ENCODE assay signal across 1 cellular context in the genomic region with DNA sequence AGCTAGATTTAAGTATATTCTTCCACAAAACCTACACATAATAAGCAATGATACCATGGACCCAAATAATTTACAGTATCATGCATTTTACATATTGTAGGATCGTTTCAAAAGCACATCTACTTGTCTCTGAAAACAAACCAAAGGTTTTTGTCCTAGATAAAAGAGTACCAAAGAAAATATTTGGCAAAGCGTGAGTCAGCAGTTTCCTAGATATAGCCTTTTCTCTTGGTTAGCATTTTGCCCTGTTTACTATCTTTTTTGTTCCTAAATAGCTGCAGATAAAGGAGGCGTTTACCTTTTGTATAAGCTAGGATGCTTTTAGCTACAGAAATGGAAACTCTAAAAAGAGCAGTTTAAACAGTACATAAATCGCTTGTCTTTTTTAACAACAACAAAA.
TF ChIP-seq lines count a peak whose summit lies in the region.

No MANE protein-coding gene starts in this region.

TF ChIP-seq in GM23338, 12 proteins besides CTCF, POLR2A, EP300 and RAD21 (continued from another document):
- TF ChIP-seq, protein P1, sequence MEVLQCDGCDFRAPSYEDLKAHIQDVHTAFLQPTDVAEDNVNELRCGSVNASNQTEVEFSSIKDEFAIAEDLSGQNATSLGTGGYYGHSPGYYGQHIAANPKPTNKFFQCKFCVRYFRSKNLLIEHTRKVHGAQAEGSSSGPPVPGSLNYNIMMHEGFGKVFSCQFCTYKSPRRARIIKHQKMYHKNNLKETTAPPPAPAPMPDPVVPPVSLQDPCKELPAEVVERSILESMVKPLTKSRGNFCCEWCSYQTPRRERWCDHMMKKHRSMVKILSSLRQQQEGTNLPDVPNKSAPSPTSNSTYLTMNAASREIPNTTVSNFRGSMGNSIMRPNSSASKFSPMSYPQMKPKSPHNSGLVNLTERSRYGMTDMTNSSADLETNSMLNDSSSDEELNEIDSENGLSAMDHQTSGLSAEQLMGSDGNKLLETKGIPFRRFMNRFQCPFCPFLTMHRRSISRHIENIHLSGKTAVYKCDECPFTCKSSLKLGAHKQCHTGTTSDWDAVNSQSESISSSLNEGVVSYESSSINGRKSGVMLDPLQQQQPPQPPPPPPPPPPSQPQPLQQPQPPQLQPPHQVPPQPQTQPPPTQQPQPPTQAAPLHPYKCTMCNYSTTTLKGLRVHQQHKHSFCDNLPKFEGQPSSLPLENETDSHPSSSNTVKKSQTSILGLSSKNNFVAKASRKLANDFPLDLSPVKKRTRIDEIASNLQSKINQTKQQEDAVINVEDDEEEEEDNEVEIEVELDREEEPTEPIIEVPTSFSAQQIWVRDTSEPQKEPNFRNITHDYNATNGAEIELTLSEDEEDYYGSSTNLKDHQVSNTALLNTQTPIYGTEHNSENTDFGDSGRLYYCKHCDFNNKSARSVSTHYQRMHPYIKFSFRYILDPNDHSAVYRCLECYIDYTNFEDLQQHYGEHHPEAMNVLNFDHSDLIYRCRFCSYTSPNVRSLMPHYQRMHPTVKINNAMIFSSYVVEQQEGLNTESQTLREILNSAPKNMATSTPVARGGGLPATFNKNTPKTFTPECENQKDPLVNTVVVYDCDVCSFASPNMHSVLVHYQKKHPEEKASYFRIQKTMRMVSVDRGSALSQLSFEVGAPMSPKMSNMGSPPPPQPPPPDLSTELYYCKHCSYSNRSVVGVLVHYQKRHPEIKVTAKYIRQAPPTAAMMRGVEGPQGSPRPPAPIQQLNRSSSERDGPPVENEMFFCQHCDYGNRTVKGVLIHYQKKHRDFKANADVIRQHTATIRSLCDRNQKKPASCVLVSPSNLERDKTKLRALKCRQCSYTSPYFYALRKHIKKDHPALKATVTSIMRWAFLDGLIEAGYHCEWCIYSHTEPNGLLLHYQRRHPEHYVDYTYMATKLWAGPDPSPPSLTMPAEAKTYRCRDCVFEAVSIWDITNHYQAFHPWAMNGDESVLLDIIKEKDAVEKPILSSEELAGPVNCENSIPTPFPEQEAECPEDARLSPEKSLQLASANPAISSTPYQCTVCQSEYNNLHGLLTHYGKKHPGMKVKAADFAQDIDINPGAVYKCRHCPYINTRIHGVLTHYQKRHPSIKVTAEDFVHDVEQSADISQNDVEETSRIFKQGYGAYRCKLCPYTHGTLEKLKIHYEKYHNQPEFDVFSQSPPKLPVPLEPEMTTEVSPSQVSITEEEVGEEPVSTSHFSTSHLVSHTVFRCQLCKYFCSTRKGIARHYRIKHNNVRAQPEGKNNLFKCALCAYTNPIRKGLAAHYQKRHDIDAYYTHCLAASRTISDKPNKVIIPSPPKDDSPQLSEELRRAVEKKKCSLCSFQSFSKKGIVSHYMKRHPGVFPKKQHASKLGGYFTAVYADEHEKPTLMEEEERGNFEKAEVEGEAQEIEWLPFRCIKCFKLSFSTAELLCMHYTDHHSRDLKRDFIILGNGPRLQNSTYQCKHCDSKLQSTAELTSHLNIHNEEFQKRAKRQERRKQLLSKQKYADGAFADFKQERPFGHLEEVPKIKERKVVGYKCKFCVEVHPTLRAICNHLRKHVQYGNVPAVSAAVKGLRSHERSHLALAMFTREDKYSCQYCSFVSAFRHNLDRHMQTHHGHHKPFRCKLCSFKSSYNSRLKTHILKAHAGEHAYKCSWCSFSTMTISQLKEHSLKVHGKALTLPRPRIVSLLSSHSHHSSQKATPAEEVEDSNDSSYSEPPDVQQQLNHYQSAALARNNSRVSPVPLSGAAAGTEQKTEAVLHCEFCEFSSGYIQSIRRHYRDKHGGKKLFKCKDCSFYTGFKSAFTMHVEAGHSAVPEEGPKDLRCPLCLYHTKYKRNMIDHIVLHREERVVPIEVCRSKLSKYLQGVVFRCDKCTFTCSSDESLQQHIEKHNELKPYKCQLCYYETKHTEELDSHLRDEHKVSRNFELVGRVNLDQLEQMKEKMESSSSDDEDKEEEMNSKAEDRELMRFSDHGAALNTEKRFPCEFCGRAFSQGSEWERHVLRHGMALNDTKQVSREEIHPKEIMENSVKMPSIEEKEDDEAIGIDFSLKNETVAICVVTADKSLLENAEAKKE (CRISPR knock-in tag; IDR thresholded peaks at IDR 0.05): no peak
- TF ChIP-seq NANOG (IDR thresholded peaks at IDR 0.05; ENCODE audit: borderline replicate concordance) (no peak), JUNB (IDR thresholded peaks at IDR 0.05; ENCODE audit: unreplicated experiment) (no peak)
TF ChIP-seq in GM23338: peak in this region for 0.
